In genomic region chr15:79028411-79028964, GRCh38 we compare ENCODE assay signal across 9 cellular contexts.
DNase-seq lines count a peak whose midpoint lies in the region; ATAC-seq, FAIRE-seq and TF ChIP-seq lines count a peak whose summit lies in the region.
"Had no signal": no experiment of that assay in that cellular context is flagged by ENCODE, and none has a peak within 500 bp of the region (broad histone marks: within the 10 kb centered on the region; RNA-seq: fewer than 3 reads in every experiment).

No MANE protein-coding gene starts in this region.

- WGBS in tibial nerve, 2 donors = 29% methylated on average over 7 of the region's 7 CpGs

- intact Hi-C loops in left lung (cut with DNase I) = loop anchor here in 1 of 2 donors (2.0 kb wide), 1 partner anchor 156 kb away; no protein-coding TSS in a partner anchor

- in situ Hi-C loops in brain microvascular endothelial cell (cut with HindIII; ENCODE audit: low pct_ligation_motif_present, low sequenced_read_pairs) = no loop called here

- TF ChIP-seq POLR2A in GM12891 (IDR thresholded peaks at IDR 0.05; ENCODE audit: low read depth, low read length) = no peak
- TF ChIP-seq POLR2A in tibial nerve (IDR thresholded peaks at IDR 0.05) = no peak

- peak; percentile 95 for TF ChIP-seq CTCF in BE2C (IDR thresholded peaks at IDR 0.05; ENCODE audit: low read depth, low read length)
- TF ChIP-seq CTCF in brain microvascular endothelial cell (IDR thresholded peaks at IDR 0.05; ENCODE audit: low read depth, low read length, missing control alignments) = peak; percentile 96
- peak; percentile 57 to 71 for TF ChIP-seq CTCF in left lung (IDR thresholded peaks at IDR 0.05)
- peak; percentile 79 to 90 (median 85) for TF ChIP-seq CTCF in tibial nerve (IDR thresholded peaks at IDR 0.05)

- FAIRE-seq in GM12891 (lab: Jason Lieb, UNC) = peak; percentile 61

- H3K4me3 ChIP-seq in BE2C (ENCODE audit: low read depth, low read length) (no peak overlapping the region), brain microvascular endothelial cell (ENCODE audit: low read depth, low read length) (no peak overlapping the region), left lung (no peak overlapping the region), tibial nerve (no peak overlapping the region)
- H3K4me3 ChIP-seq: ovary had no signal

- peak; percentile 59 for DNase-seq in BE2C
- peak; percentile 59 for DNase-seq in GM12891 (ENCODE audit: insufficient read length, low spot score)
- DNase-seq in NCI-H82 (lab: John Stamatoyannopoulos, UW) = peak; percentile 78
- DNase-seq in brain microvascular endothelial cell = peak; percentile 43
- no peak for DNase-seq in left lung
- DNase-seq in tibial nerve (ENCODE audit: low spot score in 2 of 2) = peak in 1 of 2 donors; percentile 70
- DNase-seq in ureter (ENCODE audit: low spot score) = no peak

- H3K27ac ChIP-seq in brain microvascular endothelial cell (no peak overlapping the region), left lung (no peak overlapping the region), tibial nerve (no peak overlapping the region)
- H3K27ac ChIP-seq: ovary had no signal

- no peak for TF ChIP-seq EP300 in tibial nerve (IDR thresholded peaks at IDR 0.05)

- H3K27me3 ChIP-seq in BE2C (no peaks in the 10 kb centered on the region), brain microvascular endothelial cell (replicated peaks) (no peaks in the 10 kb centered on the region), left lung (no peaks in the 10 kb centered on the region), tibial nerve (no peaks in the 10 kb centered on the region)
- H3K27me3 ChIP-seq: ovary had no signal

- H3K36me3 ChIP-seq in BE2C (no peaks in the 10 kb centered on the region), brain microvascular endothelial cell (replicated peaks) (no peaks in the 10 kb centered on the region), left lung (no peaks in the 10 kb centered on the region), tibial nerve (peaks cover 0 to 3% (median 0%) of the 10 kb centered on the region in 3 donors)
- H3K36me3 ChIP-seq: ovary had no signal

- H3K4me1 ChIP-seq in BE2C (no peaks in the 10 kb centered on the region), left lung (no peaks in the 10 kb centered on the region), tibial nerve (no peaks in the 10 kb centered on the region)

- peak; percentile 65 for ATAC-seq in left lung
- no peak for ATAC-seq in HG03378 (IDR thresholded peaks at IDR 0.05; ENCODE audit: unreplicated experiment)

- H3K9me3 ChIP-seq in BE2C = no peaks in the 10 kb centered on the region
- peaks cover 0 to 3% of the 10 kb centered on the region in 2 donors for H3K9me3 ChIP-seq in left lung
- H3K9me3 ChIP-seq in tibial nerve = no peaks in the 10 kb centered on the region
- H3K9me3 ChIP-seq: ovary had no signal

TF ChIP-seq in GM12891, 5 proteins besides CTCF, POLR2A, EP300 and RAD21:
- TF ChIP-seq POLR2AphosphoS5 (IDR thresholded peaks at IDR 0.05; ENCODE audit: low read depth, low read length) = no peak

Comparison
In these comparisons a context has a peak if more than half of its experiments do, and no peak if none do; other contexts are left out.
1. DNase-seq: peak in BE2C (single experiment), GM12891 (single experiment), NCI-H82 (single experiment) and brain microvascular endothelial cell (single experiment); none in left lung (0 of 2) and ureter (single experiment).
2. Peak in every context shown above with its lines, with median percentiles within 50 percentile points of each other: CTCF ChIP-seq.